Comparison of ENCODE assay signal across 1 cellular context in the genomic region with DNA sequence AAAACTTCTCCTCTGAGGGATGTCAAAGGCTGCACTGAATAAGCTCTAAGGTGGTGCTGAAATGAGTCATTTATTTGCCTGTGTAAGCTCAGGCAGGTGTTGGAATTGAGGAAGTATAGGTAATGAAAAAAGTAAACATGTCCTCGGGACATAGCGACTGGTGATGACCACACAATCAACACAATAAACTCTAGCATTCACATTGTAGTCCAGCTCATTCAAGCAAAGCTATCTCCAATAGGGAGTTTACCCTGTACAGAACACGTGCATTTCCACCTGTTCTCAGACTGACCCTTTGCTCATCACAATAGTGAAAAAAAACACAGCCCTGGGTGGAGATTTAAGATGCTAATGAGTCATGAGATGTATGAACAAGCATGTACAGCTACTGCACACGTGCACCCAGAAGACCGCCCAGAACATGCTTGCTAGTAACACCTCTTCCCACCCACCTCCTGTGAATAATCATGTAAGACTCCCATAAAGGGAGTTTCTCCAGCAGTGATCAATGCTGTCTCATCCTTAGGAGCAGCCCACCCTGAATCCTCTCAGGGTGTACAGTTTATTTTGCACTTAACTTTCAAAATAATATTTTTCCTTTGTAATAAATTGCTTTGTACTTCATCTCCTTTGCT.
TF ChIP-seq lines count a peak whose summit lies in the region.

No MANE protein-coding gene starts in this region.

TF ChIP-seq in H1, 55 proteins besides CTCF, POLR2A, EP300 and RAD21:
- TF ChIP-seq NANOG (IDR thresholded peaks at IDR 0.05; ENCODE audit: insufficient read depth, low read depth, low read length, poor library complexity, severe bottlenecking) = no peak
- TF ChIP-seq SRF (IDR thresholded peaks at IDR 0.05; ENCODE audit: low read depth, low read length) = no peak
- no peak for TF ChIP-seq RFX5 (IDR thresholded peaks at IDR 0.05; ENCODE audit: borderline replicate concordance, low read depth, low read length)
- no peak for TF ChIP-seq SAP30 (IDR thresholded peaks at IDR 0.05; ENCODE audit: insufficient read depth, insufficient replicate concordance, low read length)
- no peak for TF ChIP-seq SIN3A (conservative IDR thresholded peaks at IDR 0.05 in 1 of 2, IDR thresholded peaks at IDR 0.05 in 1 of 2; ENCODE audit: low read depth in 1 of 2, low read length in 2 of 2)
- TF ChIP-seq HDAC6 (IDR thresholded peaks at IDR 0.05; ENCODE audit: low read depth, low read length) = no peak
- no peak for TF ChIP-seq CHD2 (IDR thresholded peaks at IDR 0.05; ENCODE audit: low read length)
- no peak for TF ChIP-seq CREB1 (IDR thresholded peaks at IDR 0.05)
- no peak for TF ChIP-seq BRCA1 (IDR thresholded peaks at IDR 0.05; ENCODE audit: low read depth, low read length)
- TF ChIP-seq, protein P1, sequence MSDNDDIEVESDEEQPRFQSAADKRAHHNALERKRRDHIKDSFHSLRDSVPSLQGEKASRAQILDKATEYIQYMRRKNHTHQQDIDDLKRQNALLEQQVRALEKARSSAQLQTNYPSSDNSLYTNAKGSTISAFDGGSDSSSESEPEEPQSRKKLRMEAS (IDR thresholded peaks at IDR 0.05) = no peak
- no peak for TF ChIP-seq BCL11A (IDR thresholded peaks at IDR 0.05; ENCODE audit: low read depth in 2 of 2, low read length in 2 of 2)
- TF ChIP-seq TAF1 (IDR thresholded peaks at IDR 0.05; ENCODE audit: low read depth, low read length) = no peak
- no peak for TF ChIP-seq YY1 (IDR thresholded peaks at IDR 0.05; ENCODE audit: low read depth, low read length)
- TF ChIP-seq, protein P2, sequence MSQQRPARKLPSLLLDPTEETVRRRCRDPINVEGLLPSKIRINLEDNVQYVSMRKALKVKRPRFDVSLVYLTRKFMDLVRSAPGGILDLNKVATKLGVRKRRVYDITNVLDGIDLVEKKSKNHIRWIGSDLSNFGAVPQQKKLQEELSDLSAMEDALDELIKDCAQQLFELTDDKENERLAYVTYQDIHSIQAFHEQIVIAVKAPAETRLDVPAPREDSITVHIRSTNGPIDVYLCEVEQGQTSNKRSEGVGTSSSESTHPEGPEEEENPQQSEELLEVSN (IDR thresholded peaks at IDR 0.05) = no peak
